ENCODE assay signal across 21 cellular contexts in the genomic region with DNA sequence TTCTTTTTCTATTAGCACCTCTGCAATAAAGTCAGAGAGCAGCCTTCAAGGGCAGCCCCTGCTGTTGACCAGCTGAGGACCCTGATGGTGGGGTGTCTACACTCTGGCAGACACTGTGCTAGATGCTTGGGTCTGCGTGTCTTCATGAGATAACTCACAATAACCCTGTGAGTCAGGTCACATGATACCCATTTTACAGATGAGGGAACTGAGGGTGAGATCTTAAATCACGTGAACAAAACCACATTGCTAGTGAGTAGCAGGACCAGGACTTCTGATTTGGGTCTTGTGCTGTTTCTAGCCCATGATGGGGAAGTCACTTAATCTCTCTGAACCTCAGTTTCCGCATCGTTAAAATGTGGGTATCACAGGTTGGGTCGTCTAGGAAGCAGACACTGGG.
A peak's percentile ranks its signal among the peaks of the same experiment; 100 is the strongest.
DNase-seq lines count a peak whose midpoint lies in the region; ATAC-seq and TF ChIP-seq lines count a peak whose summit lies in the region.
"Had no signal": no experiment of that assay in that cellular context is flagged by ENCODE, and none has a peak within 500 bp of the region (broad histone marks: within the 10 kb centered on the region; RNA-seq: fewer than 3 reads in every experiment).

No MANE protein-coding gene starts in this region.

- no peak for DNase-seq in activated CD4-positive, alpha-beta T cell treated with anti-CD3 and anti-CD28 coated beads, Interleukin-2, amount 10 ng/mL, durations not matched to agents 24 days and 14 days
- DNase-seq in activated CD4-positive, alpha-beta T cell treated with anti-CD3 and anti-CD28 coated beads for 48 hours: no peak
- DNase-seq in CD4-positive, alpha-beta T cell: no peak
- DNase-seq in activated CD8-positive, alpha-beta T cell treated with anti-CD3 and anti-CD28 coated beads, Interleukin-2, amount 10 ng/mL, durations not matched to agents 7 days and 5 days: no peak
- no peak for DNase-seq in natural killer cell
- DNase-seq in gastrocnemius medialis: no peak
- DNase-seq in posterior cingulate gyrus: no peak
- no peak for DNase-seq in NCI-H2171 treated with DMSO at 0.1 percent for 48 hours (lab: John Stamatoyannopoulos, UW)
- DNase-seq: caudate nucleus; DMS153; NCI-H1092 treated with DMSO at 0.1 percent for 48 hours; NCI-H187; NCI-H2171; NCI-H524; nucleus accumbens; SJCRH30; stimulated activated naive CD8-positive, alpha-beta T cell treated with anti-CD3 and anti-CD28 coated beads, Interleukin-15, Interleukin-2, amounts not matched to agents 100 U/mL and 50 U/mL, for 24 hours had no signal

- no peaks in the 10 kb centered on the region for H3K27me3 Mint-ChIP-seq in activated CD4-positive, alpha-beta T cell treated with anti-CD3 and anti-CD28 coated beads, Interleukin-2, amount 10 ng/mL, durations not matched to agents 24 days and 14 days
- no peaks in the 10 kb centered on the region for H3K27me3 Mint-ChIP-seq in CD4-positive, alpha-beta T cell
- H3K27me3 Mint-ChIP-seq in activated CD8-positive, alpha-beta T cell treated with anti-CD3 and anti-CD28 coated beads, Interleukin-2, amount 10 ng/mL, durations not matched to agents 7 days and 5 days (ENCODE audit: low read depth): no peaks in the 10 kb centered on the region
- H3K27me3 Mint-ChIP-seq in natural killer cell (ENCODE audit: low read depth in 2 of 2): no peaks in the 10 kb centered on the region
- H3K27me3 Mint-ChIP-seq: dendritic cell treated with granulocyte-macrophage colony-stimulating factor and Interleukin-4, amounts not matched to agents 40 ng/mL and 50 ng/mL, for 4 days; IgD-negative memory B cell had no signal

- H3K4me1 ChIP-seq in gastrocnemius medialis: peaks cover 0 to 1% of the 10 kb centered on the region in 2 donors

- CTCF ChIA-PET in CD4-positive, alpha-beta T cell (lab: Charles Lee): no interaction called here
- CTCF ChIA-PET in activated CD8-positive, alpha-beta T cell treated with anti-CD3 and anti-CD28 coated beads, Interleukin-2, amount 10 ng/mL, durations not matched to agents 7 days and 5 days (lab: Charles Lee): no interaction called here

- H3K4me3 ChIP-seq in gastrocnemius medialis: no peak overlapping the region
- H3K4me3 ChIP-seq: SJCRH30, vagina had no signal

- H3K27me3 ChIP-seq in CD4-positive, alpha-beta T cell (ENCODE audit: control insufficient read depth, insufficient read depth, low read length): no peaks in the 10 kb centered on the region
- H3K27me3 ChIP-seq in gastrocnemius medialis: no peaks in the 10 kb centered on the region
- H3K27me3 ChIP-seq: SJCRH30, vagina had no signal

- H3K9me3 ChIP-seq in CD4-positive, alpha-beta T cell (ENCODE audit: control insufficient read depth, low read length): no peaks in the 10 kb centered on the region
- no peaks in the 10 kb centered on the region for H3K9me3 ChIP-seq in gastrocnemius medialis
- H3K9me3 ChIP-seq: SJCRH30, vagina had no signal

- no peak overlapping the region for H3K27ac ChIP-seq in CD4-positive, alpha-beta T cell (ENCODE audit: low read depth, low read length)
- H3K27ac ChIP-seq in gastrocnemius medialis: no peak overlapping the region
- H3K27ac ChIP-seq: SJCRH30, vagina had no signal

- H3K9me3 Mint-ChIP-seq in activated CD4-positive, alpha-beta T cell treated with anti-CD3 and anti-CD28 coated beads, Interleukin-2, amount 10 ng/mL, durations not matched to agents 24 days and 14 days: peaks cover 28% of the 10 kb centered on the region
- H3K9me3 Mint-ChIP-seq in CD4-positive, alpha-beta T cell: no peaks in the 10 kb centered on the region
- peaks cover 4% of the 10 kb centered on the region for H3K9me3 Mint-ChIP-seq in activated CD8-positive, alpha-beta T cell treated with anti-CD3 and anti-CD28 coated beads, Interleukin-2, amount 10 ng/mL, durations not matched to agents 7 days and 5 days (ENCODE audit: insufficient read depth)
- H3K9me3 Mint-ChIP-seq in natural killer cell: no peaks in the 10 kb centered on the region
- H3K9me3 Mint-ChIP-seq: dendritic cell treated with granulocyte-macrophage colony-stimulating factor and Interleukin-4, amounts not matched to agents 40 ng/mL and 50 ng/mL, for 4 days had no signal

- no peak overlapping the region for H3K4me3 Mint-ChIP-seq in activated CD4-positive, alpha-beta T cell treated with anti-CD3 and anti-CD28 coated beads, Interleukin-2, amount 10 ng/mL, durations not matched to agents 24 days and 14 days
- H3K4me3 Mint-ChIP-seq in CD4-positive, alpha-beta T cell: no peak overlapping the region
- no peak overlapping the region for H3K4me3 Mint-ChIP-seq in activated CD8-positive, alpha-beta T cell treated with anti-CD3 and anti-CD28 coated beads, Interleukin-2, amount 10 ng/mL, durations not matched to agents 7 days and 5 days
- peak overlapping the region; percentile 74 for H3K4me3 Mint-ChIP-seq in natural killer cell
- H3K4me3 Mint-ChIP-seq: dendritic cell treated with granulocyte-macrophage colony-stimulating factor and Interleukin-4, amounts not matched to agents 40 ng/mL and 50 ng/mL, for 4 days; IgD-negative memory B cell had no signal

- H3K27ac Mint-ChIP-seq in activated CD4-positive, alpha-beta T cell treated with anti-CD3 and anti-CD28 coated beads, Interleukin-2, amount 10 ng/mL, durations not matched to agents 24 days and 14 days: peak overlapping the region; percentile 26
- peak overlapping the region; percentile 70 for H3K27ac Mint-ChIP-seq in CD4-positive, alpha-beta T cell
- peak overlapping the region; percentile 11 for H3K27ac Mint-ChIP-seq in activated CD8-positive, alpha-beta T cell treated with anti-CD3 and anti-CD28 coated beads, Interleukin-2, amount 10 ng/mL, durations not matched to agents 7 days and 5 days
- peak overlapping the region; percentile 93 to 98 for H3K27ac Mint-ChIP-seq in natural killer cell
- H3K27ac Mint-ChIP-seq: dendritic cell treated with granulocyte-macrophage colony-stimulating factor and Interleukin-4, amounts not matched to agents 40 ng/mL and 50 ng/mL, for 4 days; IgD-negative memory B cell had no signal

- no peak for TF ChIP-seq POLR2A in gastrocnemius medialis (IDR thresholded peaks at IDR 0.05)

- peaks cover 23% of the 10 kb centered on the region for H3K4me1 Mint-ChIP-seq in activated CD4-positive, alpha-beta T cell treated with anti-CD3 and anti-CD28 coated beads, Interleukin-2, amount 10 ng/mL, durations not matched to agents 24 days and 14 days
- peaks cover 42% of the 10 kb centered on the region for H3K4me1 Mint-ChIP-seq in CD4-positive, alpha-beta T cell (ENCODE audit: low read depth)
- H3K4me1 Mint-ChIP-seq in activated CD8-positive, alpha-beta T cell treated with anti-CD3 and anti-CD28 coated beads, Interleukin-2, amount 10 ng/mL, durations not matched to agents 7 days and 5 days (ENCODE audit: low read depth): peaks cover 27% of the 10 kb centered on the region
- H3K4me1 Mint-ChIP-seq in natural killer cell: peaks cover 43 to 50% of the 10 kb centered on the region in 2 donors

- H3K36me3 Mint-ChIP-seq in activated CD4-positive, alpha-beta T cell treated with anti-CD3 and anti-CD28 coated beads, Interleukin-2, amount 10 ng/mL, durations not matched to agents 24 days and 14 days (ENCODE audit: low read depth): peaks cover 1% of the 10 kb centered on the region
- H3K36me3 Mint-ChIP-seq in CD4-positive, alpha-beta T cell (ENCODE audit: low read depth): no peaks in the 10 kb centered on the region
- H3K36me3 Mint-ChIP-seq in activated CD8-positive, alpha-beta T cell treated with anti-CD3 and anti-CD28 coated beads, Interleukin-2, amount 10 ng/mL, durations not matched to agents 7 days and 5 days (ENCODE audit: low read depth): peaks cover 9% of the 10 kb centered on the region
- H3K36me3 Mint-ChIP-seq in natural killer cell: no peaks in the 10 kb centered on the region
- H3K36me3 Mint-ChIP-seq: activated naive CD4-positive, alpha-beta T cell treated with anti-CD3 and anti-CD28 coated beads, Interleukin-2, amount 50 U/mL, for 72 hours; IgD-negative memory B cell had no signal

- intact Hi-C loops in activated CD4-positive, alpha-beta T cell treated with anti-CD3 and anti-CD28 coated beads, Interleukin-2, amount 10 ng/mL, durations not matched to agents 24 days and 14 days (cut with micrococcal nuclease): no loop called here
- intact Hi-C loops in CD4-positive, alpha-beta T cell (cut with DNase I, micrococcal nuclease): no loop called here
- intact Hi-C loops in natural killer cell (cut with micrococcal nuclease) (loop anchor here (5.0 kb wide), 1 partner anchor 299 kb away; no protein-coding TSS in a partner anchor), gastrocnemius medialis (cut with DNase I; ENCODE audit: low total_unique reads) (no loop called here), posterior cingulate gyrus (cut with DNase I) (no loop called here)

- no peaks in the 10 kb centered on the region for H3K36me3 ChIP-seq in gastrocnemius medialis
- H3K36me3 ChIP-seq: SJCRH30, vagina had no signal

- ATAC-seq in CD4-positive, alpha-beta T cell (ENCODE audit: poor library complexity): no peak
- no peak for ATAC-seq in activated CD8-positive, alpha-beta T cell treated with anti-CD3 and anti-CD28 coated beads, Interleukin-2, amount 10 ng/mL, durations not matched to agents 7 days and 5 days
- peak; percentile 63 to 79 (median 79) for ATAC-seq in natural killer cell
- ATAC-seq in gastrocnemius medialis: no peak
- ATAC-seq: stimulated activated naive CD8-positive, alpha-beta T cell treated with anti-CD3 and anti-CD28 coated beads, Interleukin-15, Interleukin-2, amounts not matched to agents 100 U/mL and 50 U/mL, for 24 hours had no signal

- POLR2A ChIA-PET in CD4-positive, alpha-beta T cell (lab: Charles Lee): interaction anchor here (0.9 to 1.8 kb wide), 2 partner anchors 98 to 457 kb away, joined by 3 to 6 read pairs; a partner anchor contains a TSS
- POLR2A ChIA-PET in activated CD8-positive, alpha-beta T cell treated with anti-CD3 and anti-CD28 coated beads, Interleukin-2, amount 10 ng/mL, durations not matched to agents 7 days and 5 days (lab: Charles Lee): no interaction called here

- no peak for TF ChIP-seq CTCF in CD4-positive, alpha-beta T cell (IDR thresholded peaks at IDR 0.05)
- TF ChIP-seq CTCF in natural killer cell (IDR thresholded peaks at IDR 0.05): no peak
- TF ChIP-seq CTCF in gastrocnemius medialis (IDR thresholded peaks at IDR 0.05 in 4 of 5, conservative IDR thresholded peaks at IDR 0.05 in 1 of 5): no peak

- in situ Hi-C loops in gastrocnemius medialis (cut with MboI; ENCODE audit: low sequenced_read_pairs in 4 of 4): no loop called here

Comparison
In these comparisons a context has a peak if more than half of its experiments do, and no peak if none do; other contexts are left out.
1. H3K27ac Mint-ChIP-seq: peak in every context shown above with its lines; median percentile 96 in natural killer cell; 70 in CD4-positive, alpha-beta T cell; 26 in activated CD4-positive, alpha-beta T cell treated with anti-CD3 and anti-CD28 coated beads, Interleukin-2, amount 10 ng/mL, durations not matched to agents 24 days and 14 days; 11 in activated CD8-positive, alpha-beta T cell treated with anti-CD3 and anti-CD28 coated beads, Interleukin-2, amount 10 ng/mL, durations not matched to agents 7 days and 5 days.
2. ATAC-seq: peak in natural killer cell (3 of 3); none in CD4-positive, alpha-beta T cell (single experiment), activated CD8-positive, alpha-beta T cell treated with anti-CD3 and anti-CD28 coated beads, Interleukin-2, amount 10 ng/mL, durations not matched to agents 7 days and 5 days (single experiment) and gastrocnemius medialis (0 of 2).